9 cellular contexts compared by ENCODE assay signal in genomic region chr9:121300283-121301119, GRCh38. TPM values are rescaled to one million over a fixed set of nuclear protein-coding genes. Genes with fewer than 3 reads are reported as not detected.
DNase-seq lines count a peak whose midpoint lies in the region; ATAC-seq and TF ChIP-seq lines count a peak whose summit lies in the region.
"Had no signal": no experiment of that assay in that cellular context is flagged by ENCODE, and none has a peak within 500 bp of the region (broad histone marks: within the 10 kb centered on the region; RNA-seq: fewer than 3 reads in every experiment).

No MANE protein-coding gene starts in this region.

- no peaks in the 10 kb centered on the region for H3K36me3 Mint-ChIP-seq in activated CD8-positive, alpha-beta T cell treated with anti-CD3 and anti-CD28 coated beads for 36 hours (ENCODE audit: low read depth)

- ATAC-seq in activated CD8-positive, alpha-beta T cell treated with anti-CD3 and anti-CD28 coated beads for 36 hours: no peak
- ATAC-seq in HG02642 (IDR thresholded peaks at IDR 0.05; ENCODE audit: poor library complexity, unreplicated experiment) (no peak), GM19467 (IDR thresholded peaks at IDR 0.05; ENCODE audit: unreplicated experiment) (no peak)

- peak overlapping the region; percentile 68 for H3K4me3 ChIP-seq in GM23248
- peak overlapping the region; percentile 56 to 63 for H3K4me3 ChIP-seq in right atrium auricular region
- peak overlapping the region; percentile 33 for H3K4me3 ChIP-seq in skeletal muscle cell (ENCODE audit: low read depth, low read length)

- peaks cover 16% of the 10 kb centered on the region for H3K4me1 Mint-ChIP-seq in activated CD8-positive, alpha-beta T cell treated with anti-CD3 and anti-CD28 coated beads for 36 hours (ENCODE audit: low read depth)

- H3K9me3 ChIP-seq in GM23248 (ENCODE audit: low read depth) (no peaks in the 10 kb centered on the region), right atrium auricular region (no peaks in the 10 kb centered on the region)

- no peaks in the 10 kb centered on the region for H4K20me1 ChIP-seq in GM23248 (ENCODE audit: insufficient read depth)

- intact Hi-C loops in activated CD8-positive, alpha-beta T cell treated with anti-CD3 and anti-CD28 coated beads for 36 hours (cut with micrococcal nuclease): no loop called here

- H3K27ac ChIP-seq in GM23248 (no peak overlapping the region), right atrium auricular region (peak overlapping the region; percentile 87 to 97)

- no peak for DNase-seq in GM23248
- DNase-seq in activated CD8-positive, alpha-beta T cell treated with anti-CD3 and anti-CD28 coated beads for 36 hours: no peak
- DNase-seq in right atrium auricular region (ENCODE audit: low spot score): no peak
- no peak for DNase-seq in skeletal muscle cell (ENCODE audit: low read depth)
- DNase-seq in NCI-H2227 treated with DMSO at 0.1 percent for 48 hours (lab: John Stamatoyannopoulos, UW): no peak
- DNase-seq in NCI-H146 (lab: John Stamatoyannopoulos, UW): no peak
- DNase-seq: activated effector memory CD4-positive, alpha-beta T cell treated with Interleukin-2 at 50 U/mL for 16 hours had no signal

- peaks cover 26% of the 10 kb centered on the region for H3K79me2 ChIP-seq in GM23248 (ENCODE audit: insufficient read depth)

- H3K36me3 ChIP-seq in GM23248 (ENCODE audit: low read depth): 0 out of 2 replicates have a peak, but pooled peaks cover 17% of the 10 kb centered on the region
- peaks cover 39% of the 10 kb centered on the region for H3K36me3 ChIP-seq in right atrium auricular region

- CTCF ChIA-PET in activated CD8-positive, alpha-beta T cell treated with anti-CD3 and anti-CD28 coated beads for 36 hours (lab: Charles Lee): interaction anchor here (1.5 to 1.8 kb wide), 2 partner anchors 15 to 78 kb away, joined by 3 to 5 read pairs; no protein-coding TSS in a partner anchor

- peaks cover 15% of the 10 kb centered on the region for H3F3A ChIP-seq in GM23248 (ENCODE audit: insufficient read depth)

- POLR2A ChIA-PET in activated CD8-positive, alpha-beta T cell treated with anti-CD3 and anti-CD28 coated beads for 36 hours (lab: Charles Lee): interaction anchor here (1.2 kb wide), 1 partner anchor 87 kb away, joined by 5 read pairs; no protein-coding TSS in a partner anchor

- H3K9me2 ChIP-seq in GM23248 (ENCODE audit: insufficient read depth): no peaks in the 10 kb centered on the region

- H3K4me1 ChIP-seq in GM23248 (ENCODE audit: insufficient read depth) (peaks cover 10% of the 10 kb centered on the region; the same call in 1 of the 2 replicates), right atrium auricular region (peaks cover 0 to 87% of the 10 kb centered on the region in 2 donors)

- 51% methylated on average over 12 to 13 of the region's 13 CpGs for WGBS in GM23248 (ENCODE audit: low coverage in 1 of 2, low lambda C conversion rate in 2 of 2, missing lambda C conversion rate in 2 of 2), 2 experiments

- H3K9me3 Mint-ChIP-seq in activated CD8-positive, alpha-beta T cell treated with anti-CD3 and anti-CD28 coated beads for 36 hours: no peaks in the 10 kb centered on the region

- H3K4me2 ChIP-seq in GM23248 (ENCODE audit: unreplicated experiment): peak overlapping the region; percentile 82

- peak overlapping the region; percentile 30; the same call in 1 of the 2 replicates for H2AFZ ChIP-seq in GM23248

- no peak for TF ChIP-seq CTCF in activated CD8-positive, alpha-beta T cell treated with anti-CD3 and anti-CD28 coated beads for 36 hours (IDR thresholded peaks at IDR 0.05)
- no peak for TF ChIP-seq CTCF in right atrium auricular region (IDR thresholded peaks at IDR 0.05)

- H3K27me3 ChIP-seq in GM23248 (replicated peaks; ENCODE audit: insufficient read depth) (no peaks in the 10 kb centered on the region), right atrium auricular region (no peaks in the 10 kb centered on the region)

- peak overlapping the region; percentile 63 for H3K9ac ChIP-seq in GM23248

- in situ Hi-C loops in GM23248 (cut with MboI): loop anchor here (25.0 kb wide), 1 partner anchor 88 kb away; the partner anchor contains the start of gene RAB14

- H3K4me3 Mint-ChIP-seq in activated CD8-positive, alpha-beta T cell treated with anti-CD3 and anti-CD28 coated beads for 36 hours: peak overlapping the region; percentile 66

- H3K27ac Mint-ChIP-seq in activated CD8-positive, alpha-beta T cell treated with anti-CD3 and anti-CD28 coated beads for 36 hours: no peak overlapping the region

- peaks cover 16% of the 10 kb centered on the region for H3K27me3 Mint-ChIP-seq in activated CD8-positive, alpha-beta T cell treated with anti-CD3 and anti-CD28 coated beads for 36 hours

RNA-seq across cellular contexts. Expression of gene GSN, which starts 32.5 kb away (rescaled TPM):
- 387 and 393 TPM in 2 replicates for total RNA-seq in GM23248 (2014; rRNA removed; shearing (Covaris generic))
- 258 and 265 TPM in 2 replicates for polyA plus RNA-seq in GM23248 (2016; fragmentation: Nextera tagmentation; extraction: Ambion mirVana)
- 1 to 10 TPM; 1.9 to 2.2 TPM for total RNA-seq in activated CD8-positive, alpha-beta T cell treated with anti-CD3 and anti-CD28 coated beads for 36 hours
- total RNA-seq in right atrium auricular region: 1,000 to 10,000 TPM; 1,444 to 3,478 TPM

Comparison
In these comparisons a context has a peak if more than half of its experiments do, and no peak if none do; other contexts are left out.
1. RNA of gene GSN, which starts 32.5 kb away (total RNA-seq): 1,444 to 3,478 TPM in right atrium auricular region and 387 to 393 TPM in GM23248; 1.9 to 2.2 TPM in activated CD8-positive, alpha-beta T cell treated with anti-CD3 and anti-CD28 coated beads for 36 hours; every median in the first group is over 100 times any median in the second.
2. Peak in every context shown above with its lines, with median percentiles within 50 percentile points of each other: H3K4me3 ChIP-seq.